In the genomic region with DNA sequence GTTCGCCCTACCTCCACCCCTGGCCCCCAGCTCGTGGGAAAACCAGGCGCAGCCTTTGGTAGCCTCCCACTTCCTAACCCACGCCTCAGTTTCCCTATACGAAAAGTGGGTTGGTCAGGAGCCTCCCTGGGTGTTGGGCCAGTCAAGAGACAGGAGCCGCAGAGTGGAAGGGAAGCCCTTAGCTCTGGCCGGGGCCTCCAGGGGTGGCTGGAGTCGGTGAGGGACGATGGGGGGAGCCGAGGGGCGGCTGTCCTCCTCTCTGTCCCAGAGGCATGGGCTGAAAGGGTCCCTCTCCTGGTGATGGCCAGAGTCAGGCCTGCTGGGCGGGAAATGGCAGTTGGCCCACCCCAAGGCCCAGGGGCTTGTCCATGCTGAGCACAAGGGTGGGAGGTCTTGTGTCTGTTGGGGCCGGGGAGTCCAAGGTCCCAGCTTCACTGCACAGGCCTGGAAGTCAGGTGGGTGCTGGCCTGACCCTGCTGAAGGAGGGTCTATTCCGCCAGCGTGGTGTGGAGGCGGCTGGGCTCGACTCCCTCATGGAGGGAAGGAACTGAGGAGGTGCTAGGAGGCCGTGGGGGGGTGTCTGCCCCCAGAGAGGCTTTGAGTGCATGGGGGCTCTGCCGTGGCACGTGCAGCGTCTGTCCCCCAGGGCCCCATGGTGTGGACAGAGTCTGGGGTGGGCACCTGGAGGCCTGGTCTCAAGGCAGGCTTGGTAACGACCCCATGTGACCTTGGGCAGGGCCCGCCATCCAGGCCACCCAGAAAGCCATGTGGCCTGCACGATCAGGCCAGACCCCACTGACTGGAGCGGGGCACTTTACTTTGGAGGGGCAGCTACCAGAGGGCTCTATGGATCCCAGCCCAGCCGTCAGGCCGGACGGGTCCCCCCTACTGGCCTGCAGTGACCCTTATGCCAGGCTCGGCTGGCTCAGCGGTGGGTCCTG, we compare ENCODE assay signal across 1 cellular context.
TF ChIP-seq lines count a peak whose summit lies in the region.

No MANE protein-coding gene starts in this region.

TF ChIP-seq in HepG2, 621 proteins besides CTCF, POLR2A, EP300 and RAD21 (continued from another document and continues in another):
- TF ChIP-seq HNRNPH1 (optimal IDR thresholded peaks at IDR 0.05; ENCODE audit: low read depth, low read length) (no peak), ZMYM3 (CRISPR knock-in tag; IDR thresholded peaks at IDR 0.05) (no peak), ZNF878 (CRISPR knock-in tag; IDR thresholded peaks at IDR 0.05) (no peak; the same call in 1 of the 2 replicates), PPARG (CRISPR knock-in tag; conservative IDR thresholded peaks at IDR 0.05) (no peak), RFXANK (CRISPR knock-in tag; IDR thresholded peaks at IDR 0.05) (no peak), KDM2A (CRISPR knock-in tag; IDR thresholded peaks at IDR 0.05; ENCODE audit: borderline replicate concordance, low read depth) (peak; percentile 17; the same call in 1 of the 2 replicates), ZNF703 (CRISPR knock-in tag; IDR thresholded peaks at IDR 0.05; ENCODE audit: borderline replicate concordance) (0 out of 2 replicates have a peak, but pooled peaks have one; percentile 4), ZNF747 (CRISPR knock-in tag; IDR thresholded peaks at IDR 0.05; ENCODE audit: borderline replicate concordance) (no peak; the same call in 1 of the 2 replicates), ZNF615 (CRISPR knock-in tag; IDR thresholded peaks at IDR 0.05; ENCODE audit: borderline replicate concordance) (no peak), ETV6 (CRISPR knock-in tag; conservative IDR thresholded peaks at IDR 0.05) (0 out of 2 replicates have a peak, but pooled peaks have one; percentile 25), ZNF790 (CRISPR knock-in tag; IDR thresholded peaks at IDR 0.05; ENCODE audit: borderline replicate concordance) (no peak; the same call in 1 of the 2 replicates), RORA (CRISPR knock-in tag; IDR thresholded peaks at IDR 0.05) (no peak), HDAC1 (CRISPR knock-in tag; IDR thresholded peaks at IDR 0.05) (peak; percentile 6), GATA4 (IDR thresholded peaks at IDR 0.05; ENCODE audit: borderline replicate concordance, low read depth) (no peak; the same call in 1 of the 2 replicates), SRSF4 (IDR thresholded peaks at IDR 0.05; ENCODE audit: low read depth, low read length, poor library complexity, severe bottlenecking) (no peak), ZSCAN9 (CRISPR knock-in tag; IDR thresholded peaks at IDR 0.05; ENCODE audit: borderline replicate concordance) (no peak), ZNF550 (CRISPR knock-in tag; IDR thresholded peaks at IDR 0.05; ENCODE audit: borderline replicate concordance) (no peak), ZFAT (CRISPR knock-in tag; conservative IDR thresholded peaks at IDR 0.05) (no peak), ZFP82 (CRISPR knock-in tag; IDR thresholded peaks at IDR 0.05; ENCODE audit: borderline replicate concordance) (no peak; the same call in 1 of the 2 replicates), ZNF83 (CRISPR knock-in tag; IDR thresholded peaks at IDR 0.05; ENCODE audit: borderline replicate concordance) (no peak), ZNF607 (CRISPR knock-in tag; IDR thresholded peaks at IDR 0.05; ENCODE audit: borderline replicate concordance) (no peak; the same call in 1 of the 2 replicates), ZIK1 (CRISPR knock-in tag; IDR thresholded peaks at IDR 0.05; ENCODE audit: borderline replicate concordance, low read depth) (no peak; the same call in none of the 2 replicates), ZNF432 (CRISPR knock-in tag; IDR thresholded peaks at IDR 0.05; ENCODE audit: borderline replicate concordance) (no peak; the same call in 1 of the 2 replicates), ZBTB3 (CRISPR knock-in tag; IDR thresholded peaks at IDR 0.05; ENCODE audit: borderline replicate concordance, low read depth) (no peak), FOXP1 (IDR thresholded peaks at IDR 0.05) (no peak), FOXP1 (CRISPR knock-in tag; IDR thresholded peaks at IDR 0.05) (no peak), PLRG1 (conservative IDR thresholded peaks at IDR 0.05) (no peak), SMARCE1 (IDR thresholded peaks at IDR 0.05; ENCODE audit: borderline replicate concordance) (no peak), ZNF75D (CRISPR knock-in tag; IDR thresholded peaks at IDR 0.05; ENCODE audit: borderline replicate concordance) (no peak), ZNF296 (CRISPR knock-in tag; conservative IDR thresholded peaks at IDR 0.05) (peak; percentile 82; the same call in 1 of the 2 replicates), MZF1 (CRISPR knock-in tag; IDR thresholded peaks at IDR 0.05; ENCODE audit: borderline replicate concordance) (no peak; the same call in none of the 2 replicates), ZNF335 (CRISPR knock-in tag; IDR thresholded peaks at IDR 0.05) (peak; percentile 8; the same call in 1 of the 2 replicates)
- TF ChIP-seq, protein P1, sequence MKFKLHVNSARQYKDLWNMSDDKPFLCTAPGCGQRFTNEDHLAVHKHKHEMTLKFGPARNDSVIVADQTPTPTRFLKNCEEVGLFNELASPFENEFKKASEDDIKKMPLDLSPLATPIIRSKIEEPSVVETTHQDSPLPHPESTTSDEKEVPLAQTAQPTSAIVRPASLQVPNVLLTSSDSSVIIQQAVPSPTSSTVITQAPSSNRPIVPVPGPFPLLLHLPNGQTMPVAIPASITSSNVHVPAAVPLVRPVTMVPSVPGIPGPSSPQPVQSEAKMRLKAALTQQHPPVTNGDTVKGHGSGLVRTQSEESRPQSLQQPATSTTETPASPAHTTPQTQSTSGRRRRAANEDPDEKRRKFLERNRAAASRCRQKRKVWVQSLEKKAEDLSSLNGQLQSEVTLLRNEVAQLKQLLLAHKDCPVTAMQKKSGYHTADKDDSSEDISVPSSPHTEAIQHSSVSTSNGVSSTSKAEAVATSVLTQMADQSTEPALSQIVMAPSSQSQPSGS (CRISPR knock-in tag; IDR thresholded peaks at IDR 0.05): no peak
- TF ChIP-seq, protein P2, sequence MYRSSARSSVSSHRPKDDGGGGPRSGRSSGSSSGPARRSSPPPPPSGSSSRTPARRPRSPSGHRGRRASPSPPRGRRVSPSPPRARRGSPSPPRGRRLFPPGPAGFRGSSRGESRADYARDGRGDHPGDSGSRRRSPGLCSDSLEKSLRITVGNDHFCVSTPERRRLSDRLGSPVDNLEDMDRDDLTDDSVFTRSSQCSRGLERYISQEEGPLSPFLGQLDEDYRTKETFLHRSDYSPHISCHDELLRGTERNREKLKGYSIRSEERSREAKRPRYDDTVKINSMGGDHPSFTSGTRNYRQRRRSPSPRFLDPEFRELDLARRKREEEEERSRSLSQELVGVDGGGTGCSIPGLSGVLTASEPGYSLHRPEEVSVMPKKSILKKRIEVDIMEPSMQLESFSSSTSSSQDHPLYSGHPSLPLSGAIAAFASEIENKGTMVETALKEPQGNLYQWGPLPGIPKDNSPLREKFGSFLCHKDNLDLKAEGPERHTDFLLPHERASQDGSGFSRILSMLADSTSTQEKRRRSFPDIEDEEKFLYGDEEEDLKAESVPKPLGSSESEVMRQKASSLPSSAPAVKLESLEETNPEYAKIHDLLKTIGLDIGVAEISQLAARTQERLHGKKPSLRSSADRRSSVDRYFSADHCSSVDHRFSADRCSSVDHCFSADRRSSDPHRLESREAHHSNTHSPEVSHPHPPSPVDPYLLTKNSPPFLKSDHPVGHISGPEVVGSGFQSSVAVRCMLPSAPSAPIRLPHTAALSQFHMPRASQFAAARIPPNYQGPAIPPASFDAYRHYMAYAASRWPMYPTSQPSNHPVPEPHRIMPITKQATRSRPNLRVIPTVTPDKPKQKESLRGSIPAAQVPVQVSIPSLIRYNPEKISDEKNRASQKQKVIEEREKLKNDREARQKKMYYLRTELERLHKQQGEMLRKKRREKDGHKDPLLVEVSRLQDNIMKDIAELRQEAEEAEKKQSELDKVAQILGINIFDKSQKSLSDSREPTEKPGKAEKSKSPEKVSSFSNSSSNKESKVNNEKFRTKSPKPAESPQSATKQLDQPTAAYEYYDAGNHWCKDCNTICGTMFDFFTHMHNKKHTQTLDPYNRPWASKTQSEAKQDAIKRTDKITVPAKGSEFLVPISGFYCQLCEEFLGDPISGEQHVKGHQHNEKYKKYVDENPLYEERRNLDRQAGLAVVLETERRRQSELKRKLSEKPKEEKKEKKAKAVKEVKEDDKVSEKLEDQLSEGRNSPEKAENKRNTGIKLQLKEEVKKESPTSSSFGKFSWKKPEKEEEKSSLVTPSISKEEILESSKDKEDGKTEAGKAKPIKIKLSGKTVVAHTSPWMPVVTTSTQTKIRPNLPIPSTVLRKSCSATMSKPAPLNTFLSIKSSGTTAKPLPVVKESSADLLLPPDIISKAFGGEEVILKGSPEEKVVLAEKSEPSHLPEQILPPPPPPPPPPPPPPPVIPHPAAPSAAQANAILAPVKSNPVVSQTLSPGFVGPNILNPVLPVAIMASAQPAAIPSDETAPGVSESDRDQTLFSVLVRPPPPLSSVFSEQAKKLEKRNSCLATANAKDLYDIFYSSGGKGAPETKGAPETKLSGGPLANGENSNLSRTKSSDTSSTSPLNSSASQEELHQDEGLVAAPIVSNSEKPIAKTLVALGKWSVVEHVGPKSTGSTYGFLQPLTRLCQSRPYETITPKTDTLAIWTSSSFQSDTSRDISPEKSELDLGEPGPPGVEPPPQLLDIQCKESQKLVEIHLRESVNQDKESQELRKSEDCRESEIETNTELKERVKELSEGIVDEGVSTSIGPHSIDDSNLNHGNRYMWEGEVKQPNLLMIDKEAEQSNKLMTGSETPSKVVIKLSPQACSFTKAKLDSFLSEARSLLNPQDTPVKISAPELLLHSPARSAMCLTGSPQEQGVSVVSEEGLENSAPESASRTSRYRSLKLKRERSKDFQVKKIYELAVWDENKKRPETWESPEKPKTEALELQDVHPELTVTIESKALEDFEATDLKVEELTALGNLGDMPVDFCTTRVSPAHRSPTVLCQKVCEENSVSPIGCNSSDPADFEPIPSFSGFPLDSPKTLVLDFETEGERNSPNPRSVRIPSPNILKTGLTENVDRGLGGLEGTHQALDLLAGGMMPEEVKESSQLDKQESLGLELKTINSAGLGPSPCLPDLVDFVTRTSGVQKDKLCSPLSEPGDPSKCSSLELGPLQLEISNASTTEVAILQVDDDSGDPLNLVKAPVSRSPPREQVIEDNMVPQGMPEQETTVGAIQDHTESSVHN (CRISPR knock-in tag; IDR thresholded peaks at IDR 0.05): no peak
- TF ChIP-seq, protein P3, sequence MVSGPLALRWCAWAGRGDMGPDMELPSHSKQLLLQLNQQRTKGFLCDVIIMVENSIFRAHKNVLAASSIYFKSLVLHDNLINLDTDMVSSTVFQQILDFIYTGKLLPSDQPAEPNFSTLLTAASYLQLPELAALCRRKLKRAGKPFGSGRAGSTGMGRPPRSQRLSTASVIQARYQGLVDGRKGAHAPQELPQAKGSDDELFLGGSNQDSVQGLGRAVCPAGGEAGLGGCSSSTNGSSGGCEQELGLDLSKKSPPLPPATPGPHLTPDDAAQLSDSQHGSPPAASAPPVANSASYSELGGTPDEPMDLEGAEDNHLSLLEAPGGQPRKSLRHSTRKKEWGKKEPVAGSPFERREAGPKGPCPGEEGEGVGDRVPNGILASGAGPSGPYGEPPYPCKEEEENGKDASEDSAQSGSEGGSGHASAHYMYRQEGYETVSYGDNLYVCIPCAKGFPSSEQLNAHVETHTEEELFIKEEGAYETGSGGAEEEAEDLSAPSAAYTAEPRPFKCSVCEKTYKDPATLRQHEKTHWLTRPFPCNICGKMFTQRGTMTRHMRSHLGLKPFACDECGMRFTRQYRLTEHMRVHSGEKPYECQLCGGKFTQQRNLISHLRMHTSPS (CRISPR knock-in tag; IDR thresholded peaks at IDR 0.05; ENCODE audit: low read depth): no peak; the same call in 1 of the 2 replicates
- TF ChIP-seq, protein P4, sequence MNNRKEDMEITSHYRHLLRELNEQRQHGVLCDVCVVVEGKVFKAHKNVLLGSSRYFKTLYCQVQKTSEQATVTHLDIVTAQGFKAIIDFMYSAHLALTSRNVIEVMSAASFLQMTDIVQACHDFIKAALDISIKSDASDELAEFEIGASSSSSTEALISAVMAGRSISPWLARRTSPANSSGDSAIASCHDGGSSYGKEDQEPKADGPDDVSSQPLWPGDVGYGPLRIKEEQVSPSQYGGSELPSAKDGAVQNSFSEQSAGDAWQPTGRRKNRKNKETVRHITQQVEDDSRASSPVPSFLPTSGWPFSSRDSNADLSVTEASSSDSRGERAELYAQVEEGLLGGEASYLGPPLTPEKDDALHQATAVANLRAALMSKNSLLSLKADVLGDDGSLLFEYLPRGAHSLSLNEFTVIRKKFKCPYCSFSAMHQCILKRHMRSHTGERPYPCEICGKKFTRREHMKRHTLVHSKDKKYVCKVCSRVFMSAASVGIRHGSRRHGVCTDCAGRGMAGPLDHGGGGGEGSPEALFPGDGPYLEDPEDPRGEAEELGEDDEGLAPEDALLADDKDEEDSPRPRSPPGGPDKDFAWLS (CRISPR knock-in tag; IDR thresholded peaks at IDR 0.05; ENCODE audit: borderline replicate concordance): no peak
- TF ChIP-seq, protein P5, sequence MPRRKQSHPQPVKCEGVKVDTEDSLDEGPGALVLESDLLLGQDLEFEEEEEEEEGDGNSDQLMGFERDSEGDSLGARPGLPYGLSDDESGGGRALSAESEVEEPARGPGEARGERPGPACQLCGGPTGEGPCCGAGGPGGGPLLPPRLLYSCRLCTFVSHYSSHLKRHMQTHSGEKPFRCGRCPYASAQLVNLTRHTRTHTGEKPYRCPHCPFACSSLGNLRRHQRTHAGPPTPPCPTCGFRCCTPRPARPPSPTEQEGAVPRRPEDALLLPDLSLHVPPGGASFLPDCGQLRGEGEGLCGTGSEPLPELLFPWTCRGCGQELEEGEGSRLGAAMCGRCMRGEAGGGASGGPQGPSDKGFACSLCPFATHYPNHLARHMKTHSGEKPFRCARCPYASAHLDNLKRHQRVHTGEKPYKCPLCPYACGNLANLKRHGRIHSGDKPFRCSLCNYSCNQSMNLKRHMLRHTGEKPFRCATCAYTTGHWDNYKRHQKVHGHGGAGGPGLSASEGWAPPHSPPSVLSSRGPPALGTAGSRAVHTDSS (CRISPR knock-in tag; conservative IDR thresholded peaks at IDR 0.05): no peak
- TF ChIP-seq, protein P6, sequence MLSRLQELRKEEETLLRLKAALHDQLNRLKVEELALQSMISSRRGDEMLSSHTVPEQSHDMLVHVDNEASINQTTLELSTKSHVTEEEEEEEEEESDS (CRISPR knock-in tag; IDR thresholded peaks at IDR 0.05; ENCODE audit: borderline replicate concordance): no peak
- TF ChIP-seq, protein P7, sequence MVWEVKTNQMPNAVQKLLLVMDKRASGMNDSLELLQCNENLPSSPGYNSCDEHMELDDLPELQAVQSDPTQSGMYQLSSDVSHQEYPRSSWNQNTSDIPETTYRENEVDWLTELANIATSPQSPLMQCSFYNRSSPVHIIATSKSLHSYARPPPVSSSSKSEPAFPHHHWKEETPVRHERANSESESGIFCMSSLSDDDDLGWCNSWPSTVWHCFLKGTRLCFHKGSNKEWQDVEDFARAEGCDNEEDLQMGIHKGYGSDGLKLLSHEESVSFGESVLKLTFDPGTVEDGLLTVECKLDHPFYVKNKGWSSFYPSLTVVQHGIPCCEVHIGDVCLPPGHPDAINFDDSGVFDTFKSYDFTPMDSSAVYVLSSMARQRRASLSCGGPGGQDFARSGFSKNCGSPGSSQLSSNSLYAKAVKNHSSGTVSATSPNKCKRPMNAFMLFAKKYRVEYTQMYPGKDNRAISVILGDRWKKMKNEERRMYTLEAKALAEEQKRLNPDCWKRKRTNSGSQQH (CRISPR knock-in tag; IDR thresholded peaks at IDR 0.05; ENCODE audit: low read depth): peak; percentile 59; the same call in 1 of the 2 replicates
- TF ChIP-seq, protein P8, sequence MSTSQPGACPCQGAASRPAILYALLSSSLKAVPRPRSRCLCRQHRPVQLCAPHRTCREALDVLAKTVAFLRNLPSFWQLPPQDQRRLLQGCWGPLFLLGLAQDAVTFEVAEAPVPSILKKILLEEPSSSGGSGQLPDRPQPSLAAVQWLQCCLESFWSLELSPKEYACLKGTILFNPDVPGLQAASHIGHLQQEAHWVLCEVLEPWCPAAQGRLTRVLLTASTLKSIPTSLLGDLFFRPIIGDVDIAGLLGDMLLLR (CRISPR knock-in tag; IDR thresholded peaks at IDR 0.05): peak; percentile 37
